In the genomic region with DNA sequence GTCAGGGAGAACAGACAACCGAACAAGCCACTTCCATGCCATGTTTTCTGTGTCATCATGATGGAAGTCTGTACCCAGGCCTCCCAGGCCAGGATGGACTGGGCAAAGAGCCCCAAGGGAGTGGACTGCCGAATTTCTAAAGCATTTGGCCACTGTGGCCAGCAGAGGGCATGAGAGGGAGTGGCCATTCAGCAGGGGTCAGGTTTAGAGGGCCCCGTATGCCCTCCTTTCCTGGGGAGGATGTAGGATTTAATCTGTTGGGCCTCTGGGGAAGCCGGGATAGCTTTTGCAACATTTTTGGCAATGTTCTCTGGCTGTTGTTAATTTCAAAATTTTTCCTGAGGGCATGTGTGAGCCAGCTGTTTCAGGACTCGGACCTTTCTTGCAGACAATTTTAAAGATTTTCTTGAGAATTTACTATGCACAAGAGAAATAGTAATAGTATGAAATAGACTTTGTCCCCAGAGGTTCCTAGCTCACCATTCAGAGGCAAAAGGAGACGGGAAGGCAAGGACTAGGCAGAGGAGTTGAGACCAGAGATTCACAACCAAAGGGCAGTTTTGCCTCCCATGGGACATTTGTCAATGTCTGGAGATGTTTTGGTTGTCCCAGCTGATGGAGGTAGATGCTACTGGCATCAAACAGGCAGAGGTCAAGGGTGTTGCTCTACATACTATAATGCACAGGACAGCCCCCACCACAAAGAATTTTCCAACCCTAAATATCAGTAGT, we compare ENCODE assay signal across 8 cellular contexts. TPM values are rescaled to one million over a fixed set of nuclear protein-coding genes. Genes with fewer than 3 reads are reported as not detected.
A peak's percentile ranks its signal among the peaks of the same experiment; 100 is the strongest.
DNase-seq lines count a peak whose midpoint lies in the region; ATAC-seq and TF ChIP-seq lines count a peak whose summit lies in the region.

No MANE protein-coding gene starts in this region.

- WGBS in tibial nerve, 2 donors = 39 to 40% methylated on average over 6 of the region's 6 CpGs

- no peaks in the 10 kb centered on the region for H3K27me3 Mint-ChIP-seq in activated T-cell treated with anti-CD3 and anti-CD28 coated beads, Interleukin-2, amount 50 U/mL, for 4 hours (ENCODE audit: low read depth)

- ATAC-seq in left ventricle myocardium superior = peak; percentile 7
- no peak for ATAC-seq in activated T-cell treated with anti-CD3 and anti-CD28 coated beads, Interleukin-2, amount 50 U/mL, for 4 hours

- DNase-seq in NCI-H524 (lab: John Stamatoyannopoulos, UW) (peak; percentile 8 to 22), NCI-H524 treated with DMSO at 0.1 percent for 48 hours (lab: John Stamatoyannopoulos, UW) (no peak), WERI-Rb-1 (peak; percentile 54), left ventricle myocardium superior (peak; percentile 63), tibial nerve (ENCODE audit: low spot score in 2 of 2) (no peak), NCI-H2171 treated with DMSO at 0.1 percent for 48 hours (lab: John Stamatoyannopoulos, UW) (no peak)
- no peak for DNase-seq in central memory CD4-positive, alpha-beta T cell
- DNase-seq in activated T-cell treated with anti-CD3 and anti-CD28 coated beads, Interleukin-2, amount 50 U/mL, for 4 hours = no peak

- no peak for TF ChIP-seq POLR2A in tibial nerve (IDR thresholded peaks at IDR 0.05)

- intact Hi-C loops in left ventricle myocardium superior (cut with micrococcal nuclease) = no loop called here

- H3K27me3 ChIP-seq in WERI-Rb-1 (ENCODE audit: insufficient read depth, low read depth, severe bottlenecking) (no peaks in the 10 kb centered on the region), tibial nerve (no peaks in the 10 kb centered on the region)

- TF ChIP-seq EP300 in tibial nerve (IDR thresholded peaks at IDR 0.05) = peak in 1 of 2 donors; percentile 80

- TF ChIP-seq CTCF in WERI-Rb-1 (IDR thresholded peaks at IDR 0.05; ENCODE audit: low read depth, low read length) (peak; percentile 77), tibial nerve (IDR thresholded peaks at IDR 0.05) (peak; percentile 22 to 46 (median 37))

- no peaks in the 10 kb centered on the region for H3K36me3 ChIP-seq in WERI-Rb-1
- no peaks in the 10 kb centered on the region for H3K36me3 ChIP-seq in tibial nerve

- H3K9me3 Mint-ChIP-seq in activated T-cell treated with anti-CD3 and anti-CD28 coated beads, Interleukin-2, amount 50 U/mL, for 4 hours = peaks cover 7% of the 10 kb centered on the region

- H3K36me3 Mint-ChIP-seq in activated T-cell treated with anti-CD3 and anti-CD28 coated beads, Interleukin-2, amount 50 U/mL, for 4 hours (ENCODE audit: insufficient read depth) = no peaks in the 10 kb centered on the region

- H3K4me1 Mint-ChIP-seq in activated T-cell treated with anti-CD3 and anti-CD28 coated beads, Interleukin-2, amount 50 U/mL, for 4 hours (ENCODE audit: low read depth) = no peaks in the 10 kb centered on the region

- no peak overlapping the region for H3K4me3 Mint-ChIP-seq in activated T-cell treated with anti-CD3 and anti-CD28 coated beads, Interleukin-2, amount 50 U/mL, for 4 hours

- H3K27ac ChIP-seq in WERI-Rb-1 = no peak overlapping the region
- peak overlapping the region in 3 of 4 donors; percentile 21 to 64 (median 37) for H3K27ac ChIP-seq in tibial nerve

- H3K9me3 ChIP-seq in WERI-Rb-1 (ENCODE audit: severe bottlenecking) (no peaks in the 10 kb centered on the region), tibial nerve (peaks cover 0 to 6% (median 3%) of the 10 kb centered on the region in 4 donors)

- peaks cover 0 to 49% (median 12%) of the 10 kb centered on the region in 4 donors for H3K4me1 ChIP-seq in tibial nerve

- H3K4me3 ChIP-seq in WERI-Rb-1 (ENCODE audit: low read depth, low read length) = no peak overlapping the region
- H3K4me3 ChIP-seq in tibial nerve = no peak overlapping the region

RNA-seq across cellular contexts. Expression of gene ACACB, which starts 18.0 kb away (rescaled TPM):
- total RNA-seq in left ventricle myocardium superior (177 TPM), tibial nerve (100 to 1,000 TPM; 402 to 560 (median 525) TPM)
- 1 to 10 TPM; 1.6 to 4.5 (median 3.8) TPM for total RNA-seq in activated T-cell treated with anti-CD3 and anti-CD28 coated beads, Interleukin-2, amount 50 U/mL, for 4 hours

RNA-seq across cellular contexts. Expression of gene UNG, which starts 37.0 kb away (rescaled TPM):
- total RNA-seq in left ventricle myocardium superior (25.9 TPM), tibial nerve (10 to 100 TPM; 17.4 to 26.9 (median 21.3) TPM)
- total RNA-seq in activated T-cell treated with anti-CD3 and anti-CD28 coated beads, Interleukin-2, amount 50 U/mL, for 4 hours = 100 to 1,000 TPM in 2 of 3 donors, 10 to 100 TPM in 1; 91.9 to 134 (median 117) TPM

RNA-seq across cellular contexts. Expression of gene ALKBH2, which starts 41.1 kb away (rescaled TPM):
- total RNA-seq in left ventricle myocardium superior = 6.6 TPM
- total RNA-seq in tibial nerve = 10 to 100 TPM in 3 of 4 donors, 1 to 10 TPM in 1; 9.2 to 41.4 (median 17.5) TPM
- total RNA-seq in activated T-cell treated with anti-CD3 and anti-CD28 coated beads, Interleukin-2, amount 50 U/mL, for 4 hours = 10 to 100 TPM; 59.8 to 73.2 (median 71.4) TPM

Comparison
In these comparisons a context has a peak if more than half of its experiments do, and no peak if none do; other contexts are left out.
1. DNase-seq: peak in NCI-H524 (2 of 2), WERI-Rb-1 (single experiment) and left ventricle myocardium superior (single experiment); none in NCI-H524 treated with DMSO at 0.1 percent for 48 hours (single experiment), tibial nerve (0 of 2), central memory CD4-positive, alpha-beta T cell (single experiment), activated T-cell treated with anti-CD3 and anti-CD28 coated beads, Interleukin-2, amount 50 U/mL, for 4 hours (single experiment) and NCI-H2171 treated with DMSO at 0.1 percent for 48 hours (single experiment).
2. RNA of gene ACACB, which starts 18.0 kb away (total RNA-seq): 402 to 560 TPM in tibial nerve and 177 TPM in left ventricle myocardium superior (single experiment); 1.6 to 4.5 TPM in activated T-cell treated with anti-CD3 and anti-CD28 coated beads, Interleukin-2, amount 50 U/mL, for 4 hours; every median in the first group is over 10 times any median in the second.